Comparison of ENCODE assay signal across 36 cellular contexts in genomic region chr14:50917449-50917848, GRCh38. TPM values are rescaled to one million over a fixed set of nuclear protein-coding genes. Genes with fewer than 3 reads are reported as not detected.
"Had no signal": no experiment of that assay in that cellular context is flagged by ENCODE, and none has a peak within 500 bp of the region (broad histone marks: within the 10 kb centered on the region; RNA-seq: fewer than 3 reads in every experiment).

No MANE protein-coding gene starts in this region.

- H3K27ac Mint-ChIP-seq: activated CD4-positive, alpha-beta memory T cell treated with anti-CD3 and anti-CD28 coated beads, Interleukin-2, amount 10 ng/mL, durations not matched to agents 7 days and 5 days; activated CD4-positive, alpha-beta T cell treated with anti-CD3 and anti-CD28 coated beads, Interleukin-2, amount 10 ng/mL, durations not matched to agents 7 days and 5 days; activated naive CD8-positive, alpha-beta T cell; activated T-cell treated with anti-CD3 and anti-CD28 coated beads, Interleukin-2, amount 50 U/mL, for 24 hours; activated T-cell treated with anti-CD3 and anti-CD28 coated beads, Interleukin-2, amount 50 U/mL, for 72 hours; activated T-helper 17 cell treated with anti-CD3 and anti-CD28 coated beads, Interleukin-2, amount 50 U/mL, for 72 hours; dendritic cell treated with granulocyte-macrophage colony-stimulating factor and Interleukin-4, amounts not matched to agents 40 ng/mL and 50 ng/mL, for 4 days; effector memory CD8-positive, alpha-beta T cell; T-helper 17 cell; T-helper 2 cell treated with Interferon-gamma antibody and Interleukin-4, amounts not matched to agents 5 μg/mL and 100 μg/mL, for 36 hours had no signal

- H3K27me3 Mint-ChIP-seq: activated naive CD8-positive, alpha-beta T cell; dendritic cell treated with granulocyte-macrophage colony-stimulating factor and Interleukin-4, amounts not matched to agents 40 ng/mL and 50 ng/mL, for 4 days had no signal

- ATAC-seq: activated T-cell treated with anti-CD3 and anti-CD28 coated beads, Interleukin-2, amount 50 U/mL, for 72 hours; activated T-helper 17 cell treated with anti-CD3 and anti-CD28 coated beads, Interleukin-2, amount 50 U/mL, for 72 hours; effector memory CD8-positive, alpha-beta T cell; foreskin keratinocyte; gastrocnemius medialis; T-helper 17 cell had no signal

- H3K27me3 ChIP-seq: brain microvascular endothelial cell, dorsolateral prefrontal cortex, esophagus muscularis mucosa, foreskin keratinocyte, gastrocnemius medialis had no signal

- H3K9me3 ChIP-seq: esophagus muscularis mucosa, gastrocnemius medialis had no signal

- H3K36me3 Mint-ChIP-seq: activated naive CD8-positive, alpha-beta T cell had no signal

- H3K4me3 Mint-ChIP-seq: activated CD4-positive, alpha-beta memory T cell treated with anti-CD3 and anti-CD28 coated beads, Interleukin-2, amount 10 ng/mL, durations not matched to agents 7 days and 5 days; activated CD4-positive, alpha-beta T cell treated with anti-CD3 and anti-CD28 coated beads, Interleukin-2, amount 10 ng/mL, durations not matched to agents 7 days and 5 days; activated naive CD8-positive, alpha-beta T cell; activated T-cell treated with anti-CD3 and anti-CD28 coated beads, Interleukin-2, amount 50 U/mL, for 24 hours; activated T-cell treated with anti-CD3 and anti-CD28 coated beads, Interleukin-2, amount 50 U/mL, for 72 hours; activated T-helper 17 cell treated with anti-CD3 and anti-CD28 coated beads, Interleukin-2, amount 50 U/mL, for 72 hours; central memory CD8-positive, alpha-beta T cell; dendritic cell treated with granulocyte-macrophage colony-stimulating factor and Interleukin-4, amounts not matched to agents 40 ng/mL and 50 ng/mL, for 4 days; effector memory CD8-positive, alpha-beta T cell; T-helper 17 cell; T-helper 2 cell treated with Interferon-gamma antibody and Interleukin-4, amounts not matched to agents 5 μg/mL and 100 μg/mL, for 36 hours had no signal

- H3K9me3 Mint-ChIP-seq: activated CD4-positive, alpha-beta memory T cell treated with anti-CD3 and anti-CD28 coated beads, Interleukin-2, amount 10 ng/mL, durations not matched to agents 7 days and 5 days; activated CD4-positive, alpha-beta T cell treated with anti-CD3 and anti-CD28 coated beads, Interleukin-2, amount 10 ng/mL, durations not matched to agents 7 days and 5 days; activated T-cell treated with anti-CD3 and anti-CD28 coated beads, Interleukin-2, amount 50 U/mL, for 24 hours; activated T-cell treated with anti-CD3 and anti-CD28 coated beads, Interleukin-2, amount 50 U/mL, for 72 hours; activated T-helper 17 cell treated with anti-CD3 and anti-CD28 coated beads, Interleukin-2, amount 50 U/mL, for 72 hours; central memory CD8-positive, alpha-beta T cell; dendritic cell treated with granulocyte-macrophage colony-stimulating factor and Interleukin-4, amounts not matched to agents 40 ng/mL and 50 ng/mL, for 4 days; effector memory CD8-positive, alpha-beta T cell; T-helper 2 cell treated with Interferon-gamma antibody and Interleukin-4, amounts not matched to agents 5 μg/mL and 100 μg/mL, for 36 hours had no signal

- H3K4me3 ChIP-seq: coronary artery, dorsolateral prefrontal cortex, esophagus muscularis mucosa, gastrocnemius medialis had no signal

- H3K4me1 ChIP-seq: foreskin keratinocyte, gastrocnemius medialis had no signal

- H3K27ac ChIP-seq: brain microvascular endothelial cell, coronary artery, dorsolateral prefrontal cortex, esophagus muscularis mucosa, foreskin keratinocyte, gastrocnemius medialis had no signal

- H3K4me1 Mint-ChIP-seq: activated CD4-positive, alpha-beta memory T cell treated with anti-CD3 and anti-CD28 coated beads, Interleukin-2, amount 10 ng/mL, durations not matched to agents 7 days and 5 days; activated CD4-positive, alpha-beta T cell treated with anti-CD3 and anti-CD28 coated beads, Interleukin-2, amount 10 ng/mL, durations not matched to agents 7 days and 5 days; activated T-helper 17 cell treated with anti-CD3 and anti-CD28 coated beads, Interleukin-2, amount 50 U/mL, for 72 hours; central memory CD8-positive, alpha-beta T cell; T-helper 17 cell had no signal

- DNase-seq: activated CD4-positive, alpha-beta memory T cell treated with anti-CD3 and anti-CD28 coated beads, Interleukin-2, amount 10 ng/mL, durations not matched to agents 7 days and 5 days; activated CD4-positive, alpha-beta T cell treated with anti-CD3 and anti-CD28 coated beads for 1 hour; activated CD4-positive, alpha-beta T cell treated with anti-CD3 and anti-CD28 coated beads for 4 hours; activated CD4-positive, alpha-beta T cell treated with anti-CD3 and anti-CD28 coated beads, Interleukin-2, amount 10 ng/mL, durations not matched to agents 7 days and 5 days; activated CD4-positive, alpha-beta T cell treated with anti-CD3 and anti-CD28 coated beads, Interleukin-2, amount 50 U/mL, for 4 hours; activated CD8-positive, alpha-beta memory T cell treated with anti-CD3 and anti-CD28 coated beads, Interleukin-2, amount 50 U/mL, for 48 hours; activated effector memory CD4-positive, alpha-beta T cell treated with Interleukin-2 at 50 U/mL for 16 hours; activated gamma-delta T cell treated with Interleukin-2 at 50 U/mL for 16 hours; activated naive CD4-positive, alpha-beta T cell treated with anti-CD3 and anti-CD28 coated beads, Interleukin-2, amount 50 U/mL, for 16 hours; activated naive CD4-positive, alpha-beta T cell treated with Interleukin-2 at 50 U/mL for 16 hours; activated T-cell treated with anti-CD3 and anti-CD28 coated beads for 4 hours; activated T-cell treated with anti-CD3 and anti-CD28 coated beads, Interleukin-2, amount 50 U/mL, for 24 hours; activated T-cell treated with anti-CD3 and anti-CD28 coated beads, Interleukin-2, amount 50 U/mL, for 72 hours; amniotic stem cell; anterior cingulate cortex; brain microvascular endothelial cell; dorsolateral prefrontal cortex; effector CD4-positive, alpha-beta T cell; effector memory CD8-positive, alpha-beta T cell; erythroblast; foreskin keratinocyte; gastrocnemius medialis; glutamatergic neuron; T-helper 1 cell; T-helper 17 cell; T1000 had no signal

- FAIRE-seq: astrocyte, bronchial epithelial cell had no signal

RNA-seq across cellular contexts. Expression of gene PYGL, which starts 26.8 kb away (rescaled TPM):
- total RNA-seq: activated CD4-positive, alpha-beta T cell treated with anti-CD3 and anti-CD28 coated beads, Interleukin-2, amount 10 ng/mL, durations not matched to agents 7 days and 5 days had no signal

RNA-seq across cellular contexts. Expression of gene ABHD12B, which starts 45.6 kb away (rescaled TPM):
- total RNA-seq: activated CD4-positive, alpha-beta memory T cell treated with anti-CD3 and anti-CD28 coated beads, Interleukin-2, amount 10 ng/mL, durations not matched to agents 7 days and 5 days; activated CD4-positive, alpha-beta T cell treated with anti-CD3 and anti-CD28 coated beads, Interleukin-2, amount 10 ng/mL, durations not matched to agents 7 days and 5 days; activated T-cell treated with anti-CD3 and anti-CD28 coated beads, Interleukin-2, amount 50 U/mL, for 72 hours; activated T-helper 17 cell treated with anti-CD3 and anti-CD28 coated beads, Interleukin-2, amount 50 U/mL, for 72 hours; astrocyte; bronchial epithelial cell; cardiac septum; esophagus muscularis mucosa; foreskin keratinocyte; gastrocnemius medialis; T-helper 17 cell had no signal
- polyA plus RNA-seq: foreskin keratinocyte had no signal
